In the genomic region with DNA sequence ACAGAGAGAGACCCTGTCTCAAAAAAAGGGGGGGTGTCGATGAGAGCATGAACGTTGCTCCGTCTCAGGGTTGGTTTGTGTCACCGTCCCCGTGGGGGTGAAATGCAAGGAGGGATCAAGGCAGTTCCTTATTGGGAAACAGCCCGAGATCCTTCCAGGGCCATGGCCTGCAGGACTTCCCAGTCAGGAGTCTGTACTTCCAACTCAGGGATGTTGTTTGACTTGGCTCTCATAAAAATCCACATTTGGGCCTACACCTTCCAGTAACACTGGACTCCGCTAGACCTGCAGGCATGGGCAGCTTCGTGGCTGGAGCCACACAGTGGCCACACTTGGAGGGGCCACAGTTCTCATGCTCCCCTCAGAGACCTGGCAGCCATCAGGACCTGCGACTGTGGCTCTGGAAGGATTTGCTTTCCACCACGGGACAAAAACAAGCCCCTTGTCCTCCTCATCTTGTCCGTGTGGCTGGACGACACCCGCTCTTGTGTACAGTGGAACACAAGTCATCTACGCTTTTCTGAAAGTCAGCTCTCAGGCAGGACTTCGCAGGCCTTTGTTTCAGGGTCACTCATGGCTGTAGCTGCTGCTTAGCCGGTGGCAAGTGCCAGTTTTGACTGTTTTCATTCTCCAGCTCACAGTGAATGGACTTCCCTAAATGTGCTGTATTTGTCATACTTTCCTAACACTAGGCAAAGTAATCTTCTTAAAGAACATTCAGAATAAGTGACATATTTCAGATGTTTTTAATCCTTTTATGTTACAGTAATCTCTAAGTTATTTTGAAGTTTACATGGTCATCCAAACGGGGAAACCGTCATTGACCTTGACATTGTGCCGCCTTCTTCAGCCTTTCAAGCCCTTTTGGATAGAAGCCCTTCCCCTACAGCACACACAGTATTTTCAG, we compare ENCODE assay signal across 1 cellular context.
TF ChIP-seq lines count a peak whose summit lies in the region.

No MANE protein-coding gene starts in this region.

TF ChIP-seq in IMR-90, 13 proteins besides CTCF, POLR2A, EP300 and RAD21:
- no peak for TF ChIP-seq ELK1 (IDR thresholded peaks at IDR 0.05; ENCODE audit: borderline replicate concordance, low read depth, low read length)
- no peak for TF ChIP-seq NFE2L2 (IDR thresholded peaks at IDR 0.05; ENCODE audit: low read depth, low read length)
- TF ChIP-seq MAZ (IDR thresholded peaks at IDR 0.05; ENCODE audit: borderline replicate concordance, low read depth, low read length): no peak
- no peak for TF ChIP-seq USF2 (IDR thresholded peaks at IDR 0.05; ENCODE audit: low read depth, low read length)
- no peak for TF ChIP-seq CHD1 (IDR thresholded peaks at IDR 0.05; ENCODE audit: low read depth, low read length)
- no peak for TF ChIP-seq CEBPB (IDR thresholded peaks at IDR 0.05; ENCODE audit: low read depth, low read length)
- no peak for TF ChIP-seq RCOR1 (IDR thresholded peaks at IDR 0.05; ENCODE audit: insufficient replicate concordance, low read length)
- no peak for TF ChIP-seq MAFK (IDR thresholded peaks at IDR 0.05; ENCODE audit: low read depth, low read length)
- no peak for TF ChIP-seq BHLHE40 (IDR thresholded peaks at IDR 0.05; ENCODE audit: low read depth, low read length)
- no peak for TF ChIP-seq SMC3 (IDR thresholded peaks at IDR 0.05; ENCODE audit: low read depth, low read length)
- TF ChIP-seq FOS (IDR thresholded peaks at IDR 0.05; ENCODE audit: low read depth, low read length): no peak
- no peak for TF ChIP-seq MXI1 (IDR thresholded peaks at IDR 0.05; ENCODE audit: borderline replicate concordance, low read depth, low read length)
- TF ChIP-seq RFX5 (IDR thresholded peaks at IDR 0.05; ENCODE audit: low read depth, low read length): no peak
